Comparison of ENCODE assay signal across 19 cellular contexts in genomic region chr4:4577359-4577875, GRCh38. TPM values are rescaled to one million over a fixed set of nuclear protein-coding genes. Genes with fewer than 3 reads are reported as not detected.
A peak's percentile ranks its signal among the peaks of the same experiment; 100 is the strongest.
DNase-seq lines count a peak whose midpoint lies in the region; ATAC-seq and TF ChIP-seq lines count a peak whose summit lies in the region.
"Had no signal": no experiment of that assay in that cellular context is flagged by ENCODE, and none has a peak within 500 bp of the region (broad histone marks: within the 10 kb centered on the region; RNA-seq: fewer than 3 reads in every experiment).

No MANE protein-coding gene starts in this region.

- no peaks in the 10 kb centered on the region for H4K20me1 ChIP-seq in SK-N-SH (ENCODE audit: insufficient read depth)
- H4K20me1 ChIP-seq: BLaER1 treated with 17β-estradiol and CSF1 and Interleukin-3, amounts not matched to agents 10 nM and 100 nM had no signal

- no peaks in the 10 kb centered on the region for H3K27me3 ChIP-seq in foreskin keratinocyte
- H3K27me3 ChIP-seq in SK-N-SH (ENCODE audit: insufficient read depth), result no peaks in the 10 kb centered on the region

- no peak for TF ChIP-seq EP300 in SK-N-SH (IDR thresholded peaks at IDR 0.05; ENCODE audit: borderline replicate concordance in 1 of 2, low read depth in 1 of 2, low read length in 1 of 2)

- H3K79me2 ChIP-seq in SK-N-SH (ENCODE audit: insufficient read depth), result no peaks in the 10 kb centered on the region

- TF ChIP-seq RAD21 in SK-N-SH (IDR thresholded peaks at IDR 0.05; ENCODE audit: low read length), result no peak

- no peak overlapping the region for H3K4me2 ChIP-seq in SK-N-SH
- H3K4me2 ChIP-seq: BLaER1 treated with 17β-estradiol and CSF1 and Interleukin-3, amounts not matched to agents 10 nM and 100 nM; GM23338 had no signal

- WGBS in SK-N-SH (ENCODE audit: low lambda C conversion rate), result 33% methylated on average over 1 of the region's 1 CpG

- intact Hi-C loops in natural killer cell (cut with micrococcal nuclease), result loop anchor here (5.0 kb wide), 1 partner anchor 55 kb away; no protein-coding TSS in a partner anchor

- no peaks in the 10 kb centered on the region for H3K9me3 Mint-ChIP-seq in natural killer cell
- no peaks in the 10 kb centered on the region for H3K9me3 Mint-ChIP-seq in natural killer cell treated with Interleukin-12 subunit alpha and Interleukin-12 subunit beta and Interleukin-15 and Interleukin-18, amount 100 ng/mL, for 72 hours
- peaks cover 3% of the 10 kb centered on the region for H3K9me3 Mint-ChIP-seq in neural crest cell
- H3K9me3 Mint-ChIP-seq: CD4-positive, CD25-positive, alpha-beta regulatory T cell; GM23338; HFFc6 had no signal

- in situ Hi-C loops in G401 (cut with HindIII; ENCODE audit: low sequenced_read_pairs), result no loop called here

- H3K36me3 Mint-ChIP-seq in natural killer cell (no peaks in the 10 kb centered on the region), neural crest cell (ENCODE audit: low read depth) (peaks cover 2% of the 10 kb centered on the region)
- no peaks in the 10 kb centered on the region for H3K36me3 Mint-ChIP-seq in natural killer cell treated with Interleukin-12 subunit alpha and Interleukin-12 subunit beta and Interleukin-15 and Interleukin-18, amount 100 ng/mL, for 72 hours

- H3K27ac Mint-ChIP-seq in natural killer cell (no peak overlapping the region), neural crest cell (ENCODE audit: unreplicated experiment) (no peak overlapping the region)
- H3K27ac Mint-ChIP-seq in natural killer cell treated with Interleukin-12 subunit alpha and Interleukin-12 subunit beta and Interleukin-15 and Interleukin-18, amount 100 ng/mL, for 72 hours, result no peak overlapping the region
- H3K27ac Mint-ChIP-seq: B cell; CD4-positive, CD25-positive, alpha-beta regulatory T cell; GM23338; HFFc6 had no signal

- no peaks in the 10 kb centered on the region for H3K36me3 ChIP-seq in SK-N-SH (replicated peaks in 1 of 2; ENCODE audit: control insufficient read depth in 1 of 2, insufficient read depth in 2 of 2, low read length in 1 of 2)

- H2AFZ ChIP-seq in SK-N-SH (ENCODE audit: low read depth), result no peak overlapping the region
- H2AFZ ChIP-seq: GM23338 had no signal

- H3F3A ChIP-seq in SK-N-SH (replicated peaks; ENCODE audit: insufficient read depth), result no peaks in the 10 kb centered on the region

- ATAC-seq in natural killer cell (no peak), foreskin keratinocyte (no peak)
- no peak for ATAC-seq in natural killer cell treated with Interleukin-12 subunit alpha and Interleukin-12 subunit beta and Interleukin-15 and Interleukin-18, amount 100 ng/mL, for 72 hours
- ATAC-seq: GM23338, HCT116 had no signal

- H3K9me2 ChIP-seq in SK-N-SH, result no peaks in the 10 kb centered on the region

- DNase-seq in natural killer cell (no peak), foreskin keratinocyte (peak; percentile 56 to 79), neural crest cell (ENCODE audit: low read depth, low spot score) (no peak), SK-N-SH (no peak), G401 (ENCODE audit: low spot score) (no peak), CD1c-positive myeloid dendritic cell (ENCODE audit: extremely low spot score) (no peak)
- no peak for DNase-seq in natural killer cell treated with Interleukin-12 subunit alpha and Interleukin-12 subunit beta and Interleukin-15 and Interleukin-18, amount 100 ng/mL, for 72 hours (ENCODE audit: low spot score)
- DNase-seq: CD4-positive, CD25-positive, alpha-beta regulatory T cell; DMS153; DND-41; EL; HFFc6; IMR-90; KBM-7 had no signal

- H3K27ac ChIP-seq in foreskin keratinocyte (no peak overlapping the region), SK-N-SH (ENCODE audit: low read depth in 2 of 2, low read length in 1 of 2) (no peak overlapping the region)
- H3K27ac ChIP-seq: BLaER1 treated with 17β-estradiol and CSF1 and Interleukin-3, amounts not matched to agents 10 nM and 100 nM; HL-60 had no signal

- CTCF ChIA-PET in SK-N-SH (lab: Yijun Ruan, JAX), result interaction anchor here (1.5 kb wide), 1 partner anchor 16 kb away, joined by 3 read pairs; no protein-coding TSS in a partner anchor

- peak overlapping the region; percentile 6 for H3K4me3 Mint-ChIP-seq in natural killer cell
- no peak overlapping the region for H3K4me3 Mint-ChIP-seq in natural killer cell treated with Interleukin-12 subunit alpha and Interleukin-12 subunit beta and Interleukin-15 and Interleukin-18, amount 100 ng/mL, for 72 hours
- H3K4me3 Mint-ChIP-seq in neural crest cell, result peak overlapping the region; percentile 61
- H3K4me3 Mint-ChIP-seq: B cell, GM23338, HFFc6 had no signal

- H3K9me3 ChIP-seq in SK-N-SH, result no peaks in the 10 kb centered on the region
- H3K9me3 ChIP-seq: BLaER1 treated with 17β-estradiol and CSF1 and Interleukin-3, amounts not matched to agents 10 nM and 100 nM had no signal

- H3K27me3 Mint-ChIP-seq in natural killer cell (ENCODE audit: low read depth in 2 of 2), result no peaks in the 10 kb centered on the region
- H3K27me3 Mint-ChIP-seq in natural killer cell treated with Interleukin-12 subunit alpha and Interleukin-12 subunit beta and Interleukin-15 and Interleukin-18, amount 100 ng/mL, for 72 hours, result no peaks in the 10 kb centered on the region
- peaks cover 6% of the 10 kb centered on the region for H3K27me3 Mint-ChIP-seq in neural crest cell (ENCODE audit: low read depth)
- H3K27me3 Mint-ChIP-seq: B cell had no signal

- H3K4me3 ChIP-seq in SK-N-SH (ENCODE audit: low read depth in 2 of 2, low read length in 1 of 2), result no peak overlapping the region
- H3K4me3 ChIP-seq: BLaER1 treated with 17β-estradiol and CSF1 and Interleukin-3, amounts not matched to agents 10 nM and 100 nM; GM23338 had no signal

- H3K9ac ChIP-seq in SK-N-SH, result no peak overlapping the region
- H3K9ac ChIP-seq: BLaER1 treated with 17β-estradiol and CSF1 and Interleukin-3, amounts not matched to agents 10 nM and 100 nM had no signal

- TF ChIP-seq CTCF in natural killer cell (IDR thresholded peaks at IDR 0.05) (no peak), foreskin keratinocyte (conservative IDR thresholded peaks at IDR 0.05) (no peak), neural crest cell (conservative IDR thresholded peaks at IDR 0.05) (no peak), SK-N-SH (IDR thresholded peaks at IDR 0.05) (no peak)

- H3K4me1 ChIP-seq in foreskin keratinocyte, result no peaks in the 10 kb centered on the region
- H3K4me1 ChIP-seq in SK-N-SH (ENCODE audit: control insufficient read depth in 1 of 2, insufficient read depth in 2 of 2, low read depth in 1 of 2, low read length in 1 of 2), result no peaks in the 10 kb centered on the region; a peak in 1 of 4 replicates

- H3K4me1 Mint-ChIP-seq in natural killer cell (peaks cover 15 to 18% of the 10 kb centered on the region in 2 donors), neural crest cell (peaks cover 64% of the 10 kb centered on the region)
- H3K4me1 Mint-ChIP-seq in natural killer cell treated with Interleukin-12 subunit alpha and Interleukin-12 subunit beta and Interleukin-15 and Interleukin-18, amount 100 ng/mL, for 72 hours (ENCODE audit: low read depth in 2 of 2), result peaks cover 15 to 18% of the 10 kb centered on the region in 2 donors

- POLR2A ChIA-PET in SK-N-SH (lab: Yijun Ruan, JAX), result no interaction called here

TF ChIP-seq in SK-N-SH, 30 proteins besides CTCF, POLR2A, EP300 and RAD21 (continues in another document):
- TF ChIP-seq ELF1 (IDR thresholded peaks at IDR 0.05) (no peak), GATA2 (CRISPR knock-in tag; IDR thresholded peaks at IDR 0.05) (no peak), NFIC (IDR thresholded peaks at IDR 0.05; ENCODE audit: borderline replicate concordance) (no peak), FOSL2 (IDR thresholded peaks at IDR 0.05; ENCODE audit: borderline replicate concordance, low read depth) (no peak), JUND (IDR thresholded peaks at IDR 0.05) (no peak)
- TF ChIP-seq, protein P1, sequence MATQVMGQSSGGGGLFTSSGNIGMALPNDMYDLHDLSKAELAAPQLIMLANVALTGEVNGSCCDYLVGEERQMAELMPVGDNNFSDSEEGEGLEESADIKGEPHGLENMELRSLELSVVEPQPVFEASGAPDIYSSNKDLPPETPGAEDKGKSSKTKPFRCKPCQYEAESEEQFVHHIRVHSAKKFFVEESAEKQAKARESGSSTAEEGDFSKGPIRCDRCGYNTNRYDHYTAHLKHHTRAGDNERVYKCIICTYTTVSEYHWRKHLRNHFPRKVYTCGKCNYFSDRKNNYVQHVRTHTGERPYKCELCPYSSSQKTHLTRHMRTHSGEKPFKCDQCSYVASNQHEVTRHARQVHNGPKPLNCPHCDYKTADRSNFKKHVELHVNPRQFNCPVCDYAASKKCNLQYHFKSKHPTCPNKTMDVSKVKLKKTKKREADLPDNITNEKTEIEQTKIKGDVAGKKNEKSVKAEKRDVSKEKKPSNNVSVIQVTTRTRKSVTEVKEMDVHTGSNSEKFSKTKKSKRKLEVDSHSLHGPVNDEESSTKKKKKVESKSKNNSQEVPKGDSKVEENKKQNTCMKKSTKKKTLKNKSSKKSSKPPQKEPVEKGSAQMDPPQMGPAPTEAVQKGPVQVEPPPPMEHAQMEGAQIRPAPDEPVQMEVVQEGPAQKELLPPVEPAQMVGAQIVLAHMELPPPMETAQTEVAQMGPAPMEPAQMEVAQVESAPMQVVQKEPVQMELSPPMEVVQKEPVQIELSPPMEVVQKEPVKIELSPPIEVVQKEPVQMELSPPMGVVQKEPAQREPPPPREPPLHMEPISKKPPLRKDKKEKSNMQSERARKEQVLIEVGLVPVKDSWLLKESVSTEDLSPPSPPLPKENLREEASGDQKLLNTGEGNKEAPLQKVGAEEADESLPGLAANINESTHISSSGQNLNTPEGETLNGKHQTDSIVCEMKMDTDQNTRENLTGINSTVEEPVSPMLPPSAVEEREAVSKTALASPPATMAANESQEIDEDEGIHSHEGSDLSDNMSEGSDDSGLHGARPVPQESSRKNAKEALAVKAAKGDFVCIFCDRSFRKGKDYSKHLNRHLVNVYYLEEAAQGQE (IDR thresholded peaks at IDR 0.05; ENCODE audit: low read depth, low read length), result no peak
- TF ChIP-seq, protein P2, sequence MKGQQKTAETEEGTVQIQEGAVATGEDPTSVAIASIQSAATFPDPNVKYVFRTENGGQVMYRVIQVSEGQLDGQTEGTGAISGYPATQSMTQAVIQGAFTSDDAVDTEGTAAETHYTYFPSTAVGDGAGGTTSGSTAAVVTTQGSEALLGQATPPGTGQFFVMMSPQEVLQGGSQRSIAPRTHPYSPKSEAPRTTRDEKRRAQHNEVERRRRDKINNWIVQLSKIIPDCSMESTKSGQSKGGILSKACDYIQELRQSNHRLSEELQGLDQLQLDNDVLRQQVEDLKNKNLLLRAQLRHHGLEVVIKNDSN (IDR thresholded peaks at IDR 0.05; ENCODE audit: borderline replicate concordance, low read depth), result no peak

RNA-seq across cellular contexts. Expression of gene STX18, which starts 35.6 kb away (rescaled TPM):
- total RNA-seq in natural killer cell, result 10 to 100 TPM; 23.1 to 32.8 (median 29.0) TPM
- total RNA-seq in natural killer cell treated with Interleukin-12 subunit alpha and Interleukin-12 subunit beta and Interleukin-15 and Interleukin-18, amount 100 ng/mL, for 72 hours, result 10 to 100 TPM; 30.8 to 33.5 TPM
- 20.1 and 22.7 TPM in 2 replicates for total RNA-seq in foreskin keratinocyte
- 23.4 and 23.8 TPM in 2 replicates for polyA plus RNA-seq in foreskin keratinocyte
- 36.7 and 40.0 TPM in 2 replicates for total RNA-seq in neural crest cell
- 17.3 and 22.3 TPM in 2 replicates for polyA plus RNA-seq in SK-N-SH (2012; rRNA removed)
- polyA plus RNA-seq in SK-N-SH (2012; cell fraction: cytosol; rRNA removed), result 16.2 and 18.5 TPM in 2 replicates
- polyA plus RNA-seq in SK-N-SH (2012; cell fraction: nucleus; rRNA removed), result 32.5 and 40.2 TPM in 2 replicates
- 163 and 199 TPM in 2 replicates for total RNA-seq in G401 (2014; rRNA removed; shearing (Covaris generic))

Comparison
In these comparisons a context has a peak if more than half of its experiments do, and no peak if none do; other contexts are left out.
1. DNase-seq: peak in foreskin keratinocyte (2 of 2); none in natural killer cell (single experiment), natural killer cell treated with Interleukin-12 subunit alpha and Interleukin-12 subunit beta and Interleukin-15 and Interleukin-18, amount 100 ng/mL, for 72 hours (single experiment), neural crest cell (single experiment), SK-N-SH (single experiment), G401 (single experiment) and CD1c-positive myeloid dendritic cell (single experiment).